Comparison of ENCODE assay signal across 7 cellular contexts in the genomic region with DNA sequence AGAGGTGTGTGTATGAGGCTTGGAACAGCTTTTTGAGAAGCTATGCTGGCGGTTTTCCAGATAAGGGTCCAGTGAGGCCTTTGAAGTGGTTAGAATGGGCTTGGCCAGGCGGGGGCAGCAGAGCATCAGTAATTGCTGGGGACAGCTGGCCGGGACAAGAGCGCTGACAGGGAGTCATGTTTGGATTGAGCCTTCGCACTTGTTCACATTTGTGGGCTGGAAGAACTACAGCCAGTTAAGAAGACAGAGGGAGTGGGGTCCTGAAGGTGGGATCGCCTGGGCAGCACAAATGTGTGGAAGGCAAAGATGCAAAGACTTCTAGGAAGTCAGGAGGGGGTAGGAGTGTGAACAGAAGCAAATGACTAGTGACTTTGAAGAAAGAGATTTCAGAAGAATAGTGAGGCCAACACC. TPM values are rescaled to one million over a fixed set of nuclear protein-coding genes. Genes with fewer than 3 reads are reported as not detected.
DNase-seq lines count a peak whose midpoint lies in the region; ATAC-seq and TF ChIP-seq lines count a peak whose summit lies in the region.

No MANE protein-coding gene starts in this region.

- H3K9me3 ChIP-seq in right cardiac atrium (ENCODE audit: control insufficient read depth, low read length) (no peaks in the 10 kb centered on the region), sigmoid colon (no peaks in the 10 kb centered on the region)

- H3K27me3 ChIP-seq in right cardiac atrium (ENCODE audit: control insufficient read depth, insufficient read depth): no peaks in the 10 kb centered on the region
- H3K27me3 ChIP-seq in sigmoid colon: no peaks in the 10 kb centered on the region

- H3K27ac ChIP-seq in right cardiac atrium (ENCODE audit: low read length): no peak overlapping the region
- no peak overlapping the region for H3K27ac ChIP-seq in sigmoid colon

- DNase-seq in NCI-H1694 (lab: John Stamatoyannopoulos, UW) (peak; percentile 64), T-helper 22 cell (ENCODE audit: low read depth) (peak; percentile 25), amygdala (lab: John Stamatoyannopoulos, UW) (peak; percentile 1 to 87 (median 58)), right cardiac atrium (peak; percentile 84 to 95 (median 94)), sigmoid colon (peak; percentile 88)

- H3K36me3 ChIP-seq in sigmoid colon: no peaks in the 10 kb centered on the region

- H3K4me1 ChIP-seq in right cardiac atrium (ENCODE audit: control insufficient read depth, insufficient read depth, low read length) (no peaks in the 10 kb centered on the region), sigmoid colon (peaks cover 0 to 6% (median 1%) of the 10 kb centered on the region in 4 donors)

- peak; percentile 53 to 76 (median 68) for TF ChIP-seq CTCF in sigmoid colon (IDR thresholded peaks at IDR 0.05)

- TF ChIP-seq POLR2A in sigmoid colon (IDR thresholded peaks at IDR 0.05): no peak

- no peak for TF ChIP-seq EP300 in sigmoid colon (IDR thresholded peaks at IDR 0.05)

- ATAC-seq in GM18502 (IDR thresholded peaks at IDR 0.05; ENCODE audit: poor library complexity, unreplicated experiment) (peak; percentile 99), HG02852 (IDR thresholded peaks at IDR 0.05; ENCODE audit: unreplicated experiment) (peak; percentile 95), right cardiac atrium (peak; percentile 94 to 96)

- H3K4me3 ChIP-seq in right cardiac atrium (ENCODE audit: low read length) (no peak overlapping the region), sigmoid colon (no peak overlapping the region)

- intact Hi-C loops in right cardiac atrium (cut with DNase I) (loop anchor here (2.0 to 10.0 kb wide), 7 partner anchors 73 to 740 kb away; no protein-coding TSS in a partner anchor), sigmoid colon (cut with DNase I) (loop anchor here (1.0 to 10.0 kb wide), 2 partner anchors 75 to 730 kb away; no protein-coding TSS in a partner anchor)

- WGBS in right cardiac atrium: 2% methylated on average over 6 of the region's 6 CpGs
- 4 to 6% methylated on average over 6 of the region's 6 CpGs for WGBS in sigmoid colon, 2 donors

RNA-seq across cellular contexts. Expression of gene SDHAF3, which starts 12.8 kb away (rescaled TPM):
- total RNA-seq in right cardiac atrium (10 to 100 TPM; 19.7 to 27.0 (median 21.9) TPM), sigmoid colon (10 to 100 TPM in 2 of 4 donors, 1 to 10 TPM in 2; 3.3 to 13.2 (median 10.8) TPM)
- polyA plus RNA-seq in right cardiac atrium (20.3 TPM), sigmoid colon (10 to 100 TPM; 13.5 to 28.4 (median 21.6) TPM)

Comparison
In these comparisons a context has a peak if more than half of its experiments do, and no peak if none do; other contexts are left out.
1. DNase-seq: peak in every context shown above with its lines; median percentile 94 in right cardiac atrium; 88 in sigmoid colon; 64 in NCI-H1694; 58 in amygdala; 25 in T-helper 22 cell.